ENCODE assay signal across 9 cellular contexts in genomic region chr5:131423056-131423455, GRCh38.
DNase-seq lines count a peak whose midpoint lies in the region; ATAC-seq, FAIRE-seq and TF ChIP-seq lines count a peak whose summit lies in the region.
"Had no signal": no experiment of that assay in that cellular context is flagged by ENCODE, and none has a peak within 500 bp of the region (broad histone marks: within the 10 kb centered on the region; RNA-seq: fewer than 3 reads in every experiment).

No MANE protein-coding gene starts in this region.

- FAIRE-seq in small intestine (lab: Jason Lieb, UNC): no peak
- FAIRE-seq: islet of Langerhans had no signal

- no peaks in the 10 kb centered on the region for H3K9me3 ChIP-seq in small intestine (ENCODE audit: control insufficient read depth, low read depth)

- 93 to 94% (median 93%) methylated on average over 2 of the region's 2 CpGs for WGBS in small intestine, 3 donors

- no peak overlapping the region for H3K4me3 Mint-ChIP-seq in glutamatergic neuron (ENCODE audit: unreplicated experiment)
- no peak overlapping the region for H3K4me3 Mint-ChIP-seq in activated T-helper 2 cell treated with anti-CD3 and anti-CD28 coated beads, Interferon-gamma antibody, Interleukin-2, Interleukin-4, amounts not matched to agents 10 μg/mL and 5 μg/mL and 100 μg/mL, durations not matched to agents 14 hours and 24 hours and 36 hours (ENCODE audit: low read depth)

- H3K36me3 Mint-ChIP-seq in glutamatergic neuron (ENCODE audit: unreplicated experiment): no peaks in the 10 kb centered on the region
- H3K36me3 Mint-ChIP-seq in activated T-helper 2 cell treated with anti-CD3 and anti-CD28 coated beads, Interferon-gamma antibody, Interleukin-2, Interleukin-4, amounts not matched to agents 10 μg/mL and 5 μg/mL and 100 μg/mL, durations not matched to agents 14 hours and 24 hours and 36 hours (ENCODE audit: low read depth): peaks cover 51% of the 10 kb centered on the region

- no peaks in the 10 kb centered on the region for H3K9me3 Mint-ChIP-seq in glutamatergic neuron (ENCODE audit: unreplicated experiment)
- H3K9me3 Mint-ChIP-seq in activated T-helper 2 cell treated with anti-CD3 and anti-CD28 coated beads, Interferon-gamma antibody, Interleukin-2, Interleukin-4, amounts not matched to agents 10 μg/mL and 5 μg/mL and 100 μg/mL, durations not matched to agents 14 hours and 24 hours and 36 hours: no peaks in the 10 kb centered on the region

- ATAC-seq in activated CD4-positive, CD25-positive, alpha-beta regulatory T cell treated with anti-CD3 and anti-CD28 coated beads, Interleukin-2, amount 50 U/mL, for 24 hours: no peak

- no peaks in the 10 kb centered on the region for H3K4me1 ChIP-seq in small intestine (ENCODE audit: control insufficient read depth in 2 of 2, insufficient read depth in 1 of 2, low read depth in 1 of 2, low read length in 1 of 2)

- H3K27me3 Mint-ChIP-seq in glutamatergic neuron (ENCODE audit: unreplicated experiment): peaks cover 2% of the 10 kb centered on the region
- no peaks in the 10 kb centered on the region for H3K27me3 Mint-ChIP-seq in activated T-helper 2 cell treated with anti-CD3 and anti-CD28 coated beads, Interferon-gamma antibody, Interleukin-2, Interleukin-4, amounts not matched to agents 10 μg/mL and 5 μg/mL and 100 μg/mL, durations not matched to agents 14 hours and 24 hours and 36 hours (ENCODE audit: low read depth)

- intact Hi-C loops in activated T-helper 2 cell treated with anti-CD3 and anti-CD28 coated beads, Interferon-gamma antibody, Interleukin-2, Interleukin-4, amounts not matched to agents 10 μg/mL and 5 μg/mL and 100 μg/mL, durations not matched to agents 14 hours and 24 hours and 36 hours (cut with micrococcal nuclease): loop anchor here (2.0 kb wide), 1 partner anchor 586 kb away; no protein-coding TSS in a partner anchor

- no peak overlapping the region for H3K27ac Mint-ChIP-seq in glutamatergic neuron (ENCODE audit: unreplicated experiment)
- no peak overlapping the region for H3K27ac Mint-ChIP-seq in activated T-helper 2 cell treated with anti-CD3 and anti-CD28 coated beads, Interferon-gamma antibody, Interleukin-2, Interleukin-4, amounts not matched to agents 10 μg/mL and 5 μg/mL and 100 μg/mL, durations not matched to agents 14 hours and 24 hours and 36 hours

- DNase-seq in Ammon's horn (ENCODE audit: low spot score): peak; percentile 31
- DNase-seq in SK-N-DZ (ENCODE audit: low spot score): peak; percentile 10
- DNase-seq in glutamatergic neuron: no peak
- DNase-seq in activated T-helper 2 cell treated with anti-CD3 and anti-CD28 coated beads, Interferon-gamma antibody, Interleukin-2, Interleukin-4, amounts not matched to agents 10 μg/mL and 5 μg/mL and 100 μg/mL, durations not matched to agents 14 hours and 24 hours and 36 hours (ENCODE audit: low spot score): no peak
- no peak for DNase-seq in NCI-H446 treated with DMSO at 0.1 percent for 48 hours (lab: John Stamatoyannopoulos, UW)
- no peak for DNase-seq in small intestine

- TF ChIP-seq CTCF in GM12872 (IDR thresholded peaks at IDR 0.05; ENCODE audit: insufficient read depth, low read depth, low read length) (peak; percentile 49; the same call in 2 of the 3 replicates), glutamatergic neuron (IDR thresholded peaks at IDR 0.05; ENCODE audit: partially characterized antibody, unreplicated experiment) (peak; percentile 56)

- H3K4me3 ChIP-seq in small intestine (ENCODE audit: low read depth in 1 of 2, low read length in 2 of 2): no peak overlapping the region

- H3K4me1 Mint-ChIP-seq in glutamatergic neuron (ENCODE audit: low read depth, unreplicated experiment): no peaks in the 10 kb centered on the region
- H3K4me1 Mint-ChIP-seq in activated T-helper 2 cell treated with anti-CD3 and anti-CD28 coated beads, Interferon-gamma antibody, Interleukin-2, Interleukin-4, amounts not matched to agents 10 μg/mL and 5 μg/mL and 100 μg/mL, durations not matched to agents 14 hours and 24 hours and 36 hours (ENCODE audit: low read depth): peaks cover 2% of the 10 kb centered on the region

- peaks cover 2 to 5% of the 10 kb centered on the region in 2 donors for H3K36me3 ChIP-seq in small intestine (ENCODE audit: control insufficient read depth in 2 of 2, insufficient read depth in 2 of 2, low read length in 2 of 2)

- H3K27ac ChIP-seq in small intestine (ENCODE audit: low read depth in 1 of 2, low read length in 1 of 2): no peak overlapping the region

- H3K27me3 ChIP-seq in small intestine (ENCODE audit: control insufficient read depth in 2 of 2, insufficient read depth in 2 of 2, low read length in 2 of 2): no peaks in the 10 kb centered on the region

Comparison
In these comparisons a context has a peak if more than half of its experiments do, and no peak if none do; other contexts are left out.
1. DNase-seq: peak in Ammon's horn (single experiment) and SK-N-DZ (single experiment); none in glutamatergic neuron (single experiment), activated T-helper 2 cell treated with anti-CD3 and anti-CD28 coated beads, Interferon-gamma antibody, Interleukin-2, Interleukin-4, amounts not matched to agents 10 μg/mL and 5 μg/mL and 100 μg/mL, durations not matched to agents 14 hours and 24 hours and 36 hours (single experiment), NCI-H446 treated with DMSO at 0.1 percent for 48 hours (single experiment) and small intestine (single experiment).